In the genomic region with DNA sequence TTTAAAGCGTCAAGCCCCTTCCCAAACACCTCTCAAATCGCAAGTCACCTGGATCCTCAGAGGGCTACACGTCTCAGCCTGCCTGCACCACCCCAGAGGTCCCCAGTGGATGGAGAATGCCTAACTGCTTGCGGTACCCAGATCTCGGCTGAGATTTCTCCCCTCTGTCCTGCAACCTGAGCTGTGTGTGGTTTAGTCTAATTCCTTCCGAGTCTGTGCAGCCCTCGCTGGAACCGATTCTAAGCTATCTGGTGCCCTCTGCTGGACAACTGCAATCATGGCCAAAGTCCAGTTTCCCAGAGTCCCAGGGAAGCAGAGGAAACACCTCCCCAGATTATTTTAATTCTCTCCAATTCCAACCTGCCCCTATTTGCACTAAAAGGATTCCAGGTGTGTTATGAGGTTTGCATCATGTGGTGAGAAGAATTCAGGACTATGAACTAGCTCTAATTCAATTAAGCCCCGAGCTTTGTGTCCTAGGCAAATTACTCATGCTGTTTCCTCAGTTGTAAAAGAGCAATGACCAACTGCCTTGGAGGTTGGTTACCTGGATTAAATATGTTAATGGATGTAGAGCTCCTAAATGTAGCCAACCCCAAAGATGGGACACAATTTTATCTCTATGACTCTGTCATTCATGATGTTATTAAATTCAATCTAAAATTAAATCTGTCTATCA, we compare ENCODE assay signal across 9 cellular contexts.
DNase-seq lines count a peak whose midpoint lies in the region; ATAC-seq and TF ChIP-seq lines count a peak whose summit lies in the region.
"Had no signal": no experiment of that assay in that cellular context is flagged by ENCODE, and none has a peak within 500 bp of the region (broad histone marks: within the 10 kb centered on the region; RNA-seq: fewer than 3 reads in every experiment).

No MANE protein-coding gene starts in this region.

- DNase-seq in BE2C (peak; percentile 50), HL-60 (ENCODE audit: low read depth in 1 of 2, low spot score in 1 of 2) (peak; percentile 10 to 38), OCI-LY7 (ENCODE audit: low spot score) (peak; percentile 63), activated T-cell treated with anti-CD3 and anti-CD28 coated beads for 4 hours (peak; percentile 42), fibroblast of lung (ENCODE audit: low read depth in 2 of 2) (peak; percentile 79 to 81), neural crest cell (ENCODE audit: low read depth, low spot score) (peak; percentile 85), substantia nigra (lab: John Stamatoyannopoulos, UW) (peak in 43 of 49 donors; percentile 3 to 74 (median 40))

- CTCF ChIA-PET in OCI-LY7 (lab: Charles Lee; ENCODE audit: unreplicated experiment) = no interaction called here

- H3K27me3 Mint-ChIP-seq in neural crest cell (ENCODE audit: low read depth) = no peaks in the 10 kb centered on the region

- peak; percentile 76 for TF ChIP-seq CTCF in BE2C (IDR thresholded peaks at IDR 0.05; ENCODE audit: low read depth, low read length)
- peak; percentile 84 for TF ChIP-seq CTCF in HL-60 (IDR thresholded peaks at IDR 0.05; ENCODE audit: insufficient read depth, low read length)
- TF ChIP-seq CTCF in OCI-LY7 (conservative IDR thresholded peaks at IDR 0.05; ENCODE audit: low read length) = peak; percentile 93
- TF ChIP-seq CTCF in fibroblast of lung (conservative IDR thresholded peaks at IDR 0.05 in 1 of 2, IDR thresholded peaks at IDR 0.05 in 1 of 2; ENCODE audit: low read depth in 1 of 2, low read length in 2 of 2) = peak; percentile 89 to 91
- TF ChIP-seq CTCF in neural crest cell (conservative IDR thresholded peaks at IDR 0.05) = peak; percentile 91

- H3K4me3 ChIP-seq in BE2C (ENCODE audit: low read depth, low read length) (no peak overlapping the region), HL-60 (replicated peaks; ENCODE audit: insufficient read depth, low read length) (no peak overlapping the region), OCI-LY7 (ENCODE audit: low read depth, low read length, poor library complexity, severe bottlenecking) (no peak overlapping the region), fibroblast of lung (replicated peaks in 1 of 4; ENCODE audit: control extremely low read depth in 1 of 4, insufficient read depth in 1 of 4, low read depth in 3 of 4, low read length in 4 of 4) (no peak overlapping the region)

- H4K20me1 ChIP-seq in OCI-LY7 (ENCODE audit: insufficient read depth, low read length) (no peaks in the 10 kb centered on the region), fibroblast of lung (ENCODE audit: control insufficient read depth, extremely low read depth, insufficient read depth, low read length) (no peaks in the 10 kb centered on the region)

- H3K9me3 ChIP-seq in BE2C (no peaks in the 10 kb centered on the region), OCI-LY7 (ENCODE audit: low read length) (no peaks in the 10 kb centered on the region), fibroblast of lung (ENCODE audit: control insufficient read depth, insufficient read depth, low read depth, low read length) (no peaks in the 10 kb centered on the region)

- BruUV-seq in OCI-LY7 (replicated peaks; lab: Mats Ljungman, UMichigan) = no TSS peak

- H3K79me2 ChIP-seq in OCI-LY7 (ENCODE audit: insufficient read depth, low read depth, low read length) (no peaks in the 10 kb centered on the region), fibroblast of lung (ENCODE audit: control insufficient read depth, insufficient read depth, low read length) (no peaks in the 10 kb centered on the region)

- no peaks in the 10 kb centered on the region for H3K4me1 ChIP-seq in BE2C
- H3K4me1 ChIP-seq in OCI-LY7 (ENCODE audit: insufficient read depth, low read length, poor library complexity, severe bottlenecking) = no peaks in the 10 kb centered on the region
- peaks cover 14% of the 10 kb centered on the region for H3K4me1 ChIP-seq in fibroblast of lung (ENCODE audit: control insufficient read depth, extremely low read depth, insufficient read depth, low read length)

- H3K4me3 Mint-ChIP-seq in neural crest cell = no peak overlapping the region
- H3K4me3 Mint-ChIP-seq: IgD-negative memory B cell had no signal

- H3K4me2 ChIP-seq in OCI-LY7 (ENCODE audit: low read length) (no peak overlapping the region), fibroblast of lung (ENCODE audit: extremely low read depth, insufficient read depth, low read length) (no peak overlapping the region)

- H3K27me3 ChIP-seq in BE2C = no peaks in the 10 kb centered on the region
- no peaks in the 10 kb centered on the region for H3K27me3 ChIP-seq in HL-60 (ENCODE audit: insufficient read depth, poor library complexity, severe bottlenecking)
- no peaks in the 10 kb centered on the region for H3K27me3 ChIP-seq in fibroblast of lung (ENCODE audit: control insufficient read depth, insufficient read depth, low read length)

- no peak overlapping the region for H3K27ac ChIP-seq in HL-60 (replicated peaks)
- H3K27ac ChIP-seq in OCI-LY7 (ENCODE audit: low read depth, low read length, poor library complexity, severe bottlenecking) = no peak overlapping the region
- H3K27ac ChIP-seq in fibroblast of lung (ENCODE audit: insufficient read depth, low read length) = no peak overlapping the region
- no peak overlapping the region for H3K27ac ChIP-seq in substantia nigra (ENCODE audit: low read depth, low read length, poor library complexity, severe bottlenecking)

- H3K27ac Mint-ChIP-seq in neural crest cell (ENCODE audit: unreplicated experiment) = no peak overlapping the region
- H3K27ac Mint-ChIP-seq: IgD-negative memory B cell had no signal

- H3K4me1 Mint-ChIP-seq in neural crest cell = peaks cover 25% of the 10 kb centered on the region

- no peak overlapping the region for H3K9ac ChIP-seq in fibroblast of lung (ENCODE audit: insufficient read depth, low read length)

- no peaks in the 10 kb centered on the region for H3K9me2 ChIP-seq in OCI-LY7 (ENCODE audit: insufficient read depth, low read length)

- POLR2A ChIA-PET in OCI-LY7 (lab: Charles Lee) = interaction anchor here (0.6 to 0.7 kb wide), 2 partner anchors 13 to 149 kb away, joined by 3 read pairs; no protein-coding TSS in a partner anchor

- peak; percentile 87 for ATAC-seq in GM18907 (IDR thresholded peaks at IDR 0.05; ENCODE audit: unreplicated experiment)

- H3K9me3 Mint-ChIP-seq in neural crest cell = no peaks in the 10 kb centered on the region
- H3K9me3 Mint-ChIP-seq: IgD-negative memory B cell had no signal

- H3K36me3 Mint-ChIP-seq in neural crest cell (ENCODE audit: low read depth) = no peaks in the 10 kb centered on the region
- H3K36me3 Mint-ChIP-seq: IgD-negative memory B cell had no signal

- H3K36me3 ChIP-seq in BE2C (no peaks in the 10 kb centered on the region), OCI-LY7 (ENCODE audit: insufficient read depth, low read length) (no peaks in the 10 kb centered on the region), fibroblast of lung (ENCODE audit: control insufficient read depth, insufficient read depth, low read length) (no peaks in the 10 kb centered on the region)

- intact Hi-C loops in OCI-LY7 (cut with micrococcal nuclease; ENCODE audit: unreplicated experiment) = no loop called here

- H2AFZ ChIP-seq in OCI-LY7 (ENCODE audit: low read length) = no peak overlapping the region
- H2AFZ ChIP-seq in fibroblast of lung (ENCODE audit: low read length) = no peak overlapping the region

Comparison
In these comparisons a context has a peak if more than half of its experiments do, and no peak if none do; other contexts are left out.
1. DNase-seq: peak in every context shown above with its lines; median percentile 85 in neural crest cell; 80 in fibroblast of lung; 63 in OCI-LY7; 50 in BE2C; 42 in activated T-cell treated with anti-CD3 and anti-CD28 coated beads for 4 hours; 40 in substantia nigra; 24 in HL-60.